10 cellular contexts compared by ENCODE assay signal in genomic region chr17:28675980-28676379, GRCh38. TPM values are rescaled to one million over a fixed set of nuclear protein-coding genes. Genes with fewer than 3 reads are reported as not detected.
A peak's percentile ranks its signal among the peaks of the same experiment; 100 is the strongest.
DNase-seq lines count a peak whose midpoint lies in the region; ATAC-seq and TF ChIP-seq lines count a peak whose summit lies in the region.
"Had no signal": no experiment of that assay in that cellular context is flagged by ENCODE, and none has a peak within 500 bp of the region (broad histone marks: within the 10 kb centered on the region; RNA-seq: fewer than 3 reads in every experiment).

No MANE protein-coding gene starts in this region.

- no peak overlapping the region for H3K27ac ChIP-seq in Panc1 (ENCODE audit: low read length)

- DNase-seq in BJ (ENCODE audit: low read depth) (no peak), Panc1 (ENCODE audit: low read depth, low spot score) (no peak), germinal center (ENCODE audit: low spot score) (peak; percentile 35), NCI-H1092 (lab: John Stamatoyannopoulos, UW) (no peak)
- DNase-seq: activated B cell treated with CpG ODN at 0.5 μM for 24 hours, NCI-H1092 treated with DMSO at 0.1 percent for 48 hours had no signal

- no peaks in the 10 kb centered on the region for H3K9me3 ChIP-seq in Panc1 (ENCODE audit: control insufficient read depth, insufficient read depth, low read depth, low read length)

- BruUV-seq in Panc1 (replicated peaks; lab: Mats Ljungman, UMichigan) = no TSS peak

- H3K4me3 ChIP-seq in BJ (ENCODE audit: low read depth, low read length) (no peak overlapping the region), GM12875 (ENCODE audit: low read depth, low read length) (no peak overlapping the region), Panc1 (ENCODE audit: low read depth in 2 of 2, low read length in 2 of 2) (no peak overlapping the region)

- intact Hi-C loops in Panc1 (cut with micrococcal nuclease; ENCODE audit: unreplicated experiment) = no loop called here

- TF ChIP-seq CTCF in BJ (IDR thresholded peaks at IDR 0.05; ENCODE audit: insufficient read depth, low read depth, low read length) (peak; percentile 17; the same call in 1 of the 2 replicates), GM12875 (IDR thresholded peaks at IDR 0.05; ENCODE audit: borderline replicate concordance, insufficient read depth, low read depth, low read length) (peak; percentile 43; the same call in 1 of the 2 replicates), Panc1 (IDR thresholded peaks at IDR 0.05) (no peak; the same call in 1 of the 2 replicates)

- H3K36me3 ChIP-seq in BJ (ENCODE audit: control insufficient read depth, insufficient read depth, low read length) (peaks cover 46% of the 10 kb centered on the region), Panc1 (ENCODE audit: control insufficient read depth, insufficient read depth, low read length) (peaks cover 39% of the 10 kb centered on the region)

- H3K27me3 ChIP-seq in BJ (ENCODE audit: control insufficient read depth, insufficient read depth, low read length) (no peaks in the 10 kb centered on the region), Panc1 (ENCODE audit: control insufficient read depth, insufficient read depth, low read length) (no peaks in the 10 kb centered on the region)

- in situ Hi-C loops in Panc1 (cut with HindIII; ENCODE audit: low pct_unique_long_range_greater_than_20kb, low sequenced_read_pairs) = no loop called here

- POLR2A ChIA-PET in BJ (lab: Charles Lee) = no interaction called here
- POLR2A ChIA-PET in Panc1 (lab: Charles Lee) = interaction anchor here (0.6 to 1.2 kb wide), 3 partner anchors 9 to 61 kb away, joined by 3 read pairs; no protein-coding TSS in a partner anchor

- H3K4me1 ChIP-seq in Panc1 (ENCODE audit: control insufficient read depth, insufficient read depth, low read length) = no peaks in the 10 kb centered on the region

- ATAC-seq in Panc1 = peak; percentile 79
- ATAC-seq in HG02870 (IDR thresholded peaks at IDR 0.05; ENCODE audit: unreplicated experiment) = no peak
- no peak for ATAC-seq in GM19397 (IDR thresholded peaks at IDR 0.05; ENCODE audit: unreplicated experiment)
- ATAC-seq in GM19035 (IDR thresholded peaks at IDR 0.05; ENCODE audit: unreplicated experiment) = no peak

- CTCF ChIA-PET in BJ (lab: Yijun Ruan, JAX) (interaction anchor here (0.9 to 1.1 kb wide), 2 partner anchors 8 to 25 kb away, joined by 3 to 5 read pairs; no protein-coding TSS in a partner anchor), Panc1 (lab: Charles Lee) (interaction anchor here (0.7 to 1.2 kb wide), 2 partner anchors 24 to 31 kb away, joined by 3 to 4 read pairs; partner anchors contain the start of gene BLTP2)

RNA-seq across cellular contexts. Expression of gene SUPT6H, which starts 14.0 kb away (rescaled TPM):
- polyA plus RNA-seq in BJ (2011; rRNA removed) = 31.7 and 37.1 TPM in 2 replicates
- polyA minus RNA-seq in BJ (2011; rRNA and poly(A)+ RNA removed) = 61.5 and 69.4 TPM in 2 replicates
- total RNA-seq in Panc1 (2021; ENCODE audit: unreplicated experiment) = 108 TPM
- 88.1 TPM for polyA plus RNA-seq in Panc1 (2012; ENCODE audit: insufficient read length)

RNA-seq across cellular contexts. Expression of gene SDF2, which starts 14.3 kb away (rescaled TPM):
- polyA plus RNA-seq in BJ (2011; rRNA removed) = 74.5 and 77.5 TPM in 2 replicates
- 25.8 and 35.6 TPM in 2 replicates for polyA minus RNA-seq in BJ (2011; rRNA and poly(A)+ RNA removed)
- 72.1 TPM for total RNA-seq in Panc1 (2021; ENCODE audit: unreplicated experiment)
- polyA plus RNA-seq in Panc1 (2012; ENCODE audit: insufficient read length) = 85.6 TPM

RNA-seq across cellular contexts. Expression of gene BLTP2, which starts 31.0 kb away (rescaled TPM):
- polyA plus RNA-seq in BJ (2011; rRNA removed) = 142 and 206 TPM in 2 replicates
- 270 and 439 TPM in 2 replicates for polyA minus RNA-seq in BJ (2011; rRNA and poly(A)+ RNA removed)
- total RNA-seq in Panc1 (2021; ENCODE audit: unreplicated experiment) = 271 TPM
- 142 TPM for polyA plus RNA-seq in Panc1 (2012; ENCODE audit: insufficient read length)

RNA-seq across cellular contexts. Expression of gene PROCA1, which starts 35.7 kb away (rescaled TPM):
- 0.71 and 0.99 TPM in 2 replicates for polyA plus RNA-seq in BJ (2011; rRNA removed)
- polyA minus RNA-seq in BJ (2011; rRNA and poly(A)+ RNA removed) = 0.57 and 2.7 TPM in 2 replicates
- 4.9 TPM for total RNA-seq in Panc1 (2021; ENCODE audit: unreplicated experiment)
- polyA plus RNA-seq in Panc1 (2012; ENCODE audit: insufficient read length) = 3.6 TPM

RNA-seq across cellular contexts. Expression of gene RAB34, which starts 41.7 kb away (rescaled TPM):
- polyA plus RNA-seq in BJ (2011; rRNA removed) = 307 and 473 TPM in 2 replicates
- 192 and 265 TPM in 2 replicates for polyA minus RNA-seq in BJ (2011; rRNA and poly(A)+ RNA removed)
- total RNA-seq in Panc1 (2021; ENCODE audit: unreplicated experiment) = 284 TPM
- 260 TPM for polyA plus RNA-seq in Panc1 (2012; ENCODE audit: insufficient read length)
